12 cellular contexts compared by ENCODE assay signal in genomic region chr19:46904114-46905060, GRCh38. TPM values are rescaled to one million over a fixed set of nuclear protein-coding genes. Genes with fewer than 3 reads are reported as not detected.
DNase-seq lines count a peak whose midpoint lies in the region; ATAC-seq and TF ChIP-seq lines count a peak whose summit lies in the region.
"Had no signal": no experiment of that assay in that cellular context is flagged by ENCODE, and none has a peak within 500 bp of the region (broad histone marks: within the 10 kb centered on the region; RNA-seq: fewer than 3 reads in every experiment).

No MANE protein-coding gene starts in this region.

- no peaks in the 10 kb centered on the region for H3F3A ChIP-seq in neural progenitor cell (ENCODE audit: low read depth)

- no peak for TF ChIP-seq CTCF in C4-2B (conservative IDR thresholded peaks at IDR 0.05)
- no peak for TF ChIP-seq CTCF in RWPE2 (IDR thresholded peaks at IDR 0.05; ENCODE audit: poor library complexity, severe bottlenecking)
- TF ChIP-seq CTCF in neural progenitor cell (IDR thresholded peaks at IDR 0.05), result no peak

- H3K27ac Mint-ChIP-seq in neural progenitor cell, result peak overlapping the region; percentile 57
- H3K27ac Mint-ChIP-seq: activated CD4-positive, alpha-beta T cell treated with anti-CD3 and anti-CD28 coated beads, Interleukin-2, amount 10 ng/mL, durations not matched to agents 7 days and 5 days had no signal

- peaks cover 92% of the 10 kb centered on the region for H4K20me1 ChIP-seq in neural progenitor cell (ENCODE audit: low read depth)

- DNase-seq in RWPE2 (ENCODE audit: low spot score) (no peak), fibroblast of peridontal ligament (ENCODE audit: extremely low read depth) (peak; percentile 71), neural progenitor cell (ENCODE audit: low spot score) (no peak), T-helper 9 cell (no peak), NCI-H187 treated with DMSO at 0.1 percent for 48 hours (lab: John Stamatoyannopoulos, UW) (no peak)
- DNase-seq: activated CD4-positive, alpha-beta T cell treated with anti-CD3 and anti-CD28 coated beads, Interleukin-2, amount 10 ng/mL, durations not matched to agents 7 days and 5 days; effector memory CD4-positive, alpha-beta T cell; NCI-H510A treated with DMSO at 0.1 percent for 48 hours had no signal

- H3K4me1 Mint-ChIP-seq in neural progenitor cell, result peaks cover 42% of the 10 kb centered on the region

- H3K9ac ChIP-seq in neural progenitor cell, result no peak overlapping the region

- no peak for TF ChIP-seq POLR2A in GM18505 (IDR thresholded peaks at IDR 0.05; ENCODE audit: borderline replicate concordance, extremely low read depth, insufficient read depth, insufficient read length)

- no peak overlapping the region for H2AFZ ChIP-seq in neural progenitor cell (replicated peaks)

- no peaks in the 10 kb centered on the region for H3K9me3 Mint-ChIP-seq in neural progenitor cell
- H3K9me3 Mint-ChIP-seq: activated CD4-positive, alpha-beta T cell treated with anti-CD3 and anti-CD28 coated beads, Interleukin-2, amount 10 ng/mL, durations not matched to agents 7 days and 5 days; stimulated activated memory B cell treated with anti-CD40 and anti-IgM and Interleukin-4, amounts not matched to agents 10 μg/mL and 1 μg/mL and 100 μg/mL, for 72 hours had no signal

- H3K9me3 ChIP-seq in RWPE2 (ENCODE audit: severe bottlenecking), result no peaks in the 10 kb centered on the region
- H3K9me3 ChIP-seq in neural progenitor cell (ENCODE audit: low read depth), result no peaks in the 10 kb centered on the region

- H3K27me3 ChIP-seq in RWPE2 (ENCODE audit: insufficient read depth, poor library complexity, severe bottlenecking) (no peaks in the 10 kb centered on the region), neural progenitor cell (no peaks in the 10 kb centered on the region)

- peak overlapping the region; percentile 75 for H3K27ac ChIP-seq in C4-2B
- peak overlapping the region; percentile 93 for H3K27ac ChIP-seq in RWPE2 (ENCODE audit: poor library complexity, severe bottlenecking)
- peak overlapping the region; percentile 9 for H3K27ac ChIP-seq in neural progenitor cell

- no peaks in the 10 kb centered on the region for H3K27me3 Mint-ChIP-seq in neural progenitor cell (ENCODE audit: insufficient read depth, low read depth)
- H3K27me3 Mint-ChIP-seq: activated CD4-positive, alpha-beta T cell treated with anti-CD3 and anti-CD28 coated beads, Interleukin-2, amount 10 ng/mL, durations not matched to agents 7 days and 5 days; stimulated activated memory B cell treated with anti-CD40 and anti-IgM and Interleukin-4, amounts not matched to agents 10 μg/mL and 1 μg/mL and 100 μg/mL, for 72 hours had no signal

- peaks cover 99% of the 10 kb centered on the region for H3K79me2 ChIP-seq in neural progenitor cell (ENCODE audit: low read depth)

- H3K36me3 ChIP-seq in RWPE2 (ENCODE audit: low read depth) (no peaks in the 10 kb centered on the region), neural progenitor cell (no peaks in the 10 kb centered on the region)

- ATAC-seq in RWPE2 (ENCODE audit: low read depth) (no peak), GM18861 (IDR thresholded peaks at IDR 0.05; ENCODE audit: unreplicated experiment) (no peak), GM18505 (IDR thresholded peaks at IDR 0.05; ENCODE audit: unreplicated experiment) (no peak)
- ATAC-seq: stimulated activated memory B cell treated with anti-CD40 and anti-IgM and Interleukin-4, amounts not matched to agents 10 μg/mL and 1 μg/mL and 100 μg/mL, for 72 hours had no signal

- H3K4me3 ChIP-seq in RWPE2 (ENCODE audit: severe bottlenecking) (no peak overlapping the region), neural progenitor cell (no peak overlapping the region)

- peaks cover 6% of the 10 kb centered on the region for H3K36me3 Mint-ChIP-seq in neural progenitor cell
- H3K36me3 Mint-ChIP-seq: stimulated activated memory B cell treated with anti-CD40 and anti-IgM and Interleukin-4, amounts not matched to agents 10 μg/mL and 1 μg/mL and 100 μg/mL, for 72 hours had no signal

- H3K4me2 ChIP-seq in neural progenitor cell, result no peak overlapping the region

- H3K4me3 Mint-ChIP-seq in neural progenitor cell, result no peak overlapping the region
- H3K4me3 Mint-ChIP-seq: activated CD4-positive, alpha-beta T cell treated with anti-CD3 and anti-CD28 coated beads, Interleukin-2, amount 10 ng/mL, durations not matched to agents 7 days and 5 days; stimulated activated memory B cell treated with anti-CD40 and anti-IgM and Interleukin-4, amounts not matched to agents 10 μg/mL and 1 μg/mL and 100 μg/mL, for 72 hours had no signal

- H3K4me1 ChIP-seq in RWPE2 (ENCODE audit: insufficient read depth, poor library complexity, severe bottlenecking) (peaks cover 45% of the 10 kb centered on the region), neural progenitor cell (peaks cover 6% of the 10 kb centered on the region)

RNA-seq across cellular contexts. Expression of gene ARHGAP35, which starts 43.6 kb away (rescaled TPM):
- 38.4 and 43.3 TPM in 2 replicates for total RNA-seq in neural progenitor cell (ENCODE audit: low replicate concordance)

RNA-seq across cellular contexts. Expression of gene AP2S1, which starts 53.7 kb away (rescaled TPM):
- 104 and 120 TPM in 2 replicates for total RNA-seq in neural progenitor cell (ENCODE audit: low replicate concordance)

Comparison
In these comparisons a context has a peak if more than half of its experiments do, and no peak if none do; other contexts are left out.
1. H3K27ac ChIP-seq: peak in every context shown above with its lines; median percentile 93 in RWPE2; 75 in C4-2B; 9 in neural progenitor cell.